In the genomic region with DNA sequence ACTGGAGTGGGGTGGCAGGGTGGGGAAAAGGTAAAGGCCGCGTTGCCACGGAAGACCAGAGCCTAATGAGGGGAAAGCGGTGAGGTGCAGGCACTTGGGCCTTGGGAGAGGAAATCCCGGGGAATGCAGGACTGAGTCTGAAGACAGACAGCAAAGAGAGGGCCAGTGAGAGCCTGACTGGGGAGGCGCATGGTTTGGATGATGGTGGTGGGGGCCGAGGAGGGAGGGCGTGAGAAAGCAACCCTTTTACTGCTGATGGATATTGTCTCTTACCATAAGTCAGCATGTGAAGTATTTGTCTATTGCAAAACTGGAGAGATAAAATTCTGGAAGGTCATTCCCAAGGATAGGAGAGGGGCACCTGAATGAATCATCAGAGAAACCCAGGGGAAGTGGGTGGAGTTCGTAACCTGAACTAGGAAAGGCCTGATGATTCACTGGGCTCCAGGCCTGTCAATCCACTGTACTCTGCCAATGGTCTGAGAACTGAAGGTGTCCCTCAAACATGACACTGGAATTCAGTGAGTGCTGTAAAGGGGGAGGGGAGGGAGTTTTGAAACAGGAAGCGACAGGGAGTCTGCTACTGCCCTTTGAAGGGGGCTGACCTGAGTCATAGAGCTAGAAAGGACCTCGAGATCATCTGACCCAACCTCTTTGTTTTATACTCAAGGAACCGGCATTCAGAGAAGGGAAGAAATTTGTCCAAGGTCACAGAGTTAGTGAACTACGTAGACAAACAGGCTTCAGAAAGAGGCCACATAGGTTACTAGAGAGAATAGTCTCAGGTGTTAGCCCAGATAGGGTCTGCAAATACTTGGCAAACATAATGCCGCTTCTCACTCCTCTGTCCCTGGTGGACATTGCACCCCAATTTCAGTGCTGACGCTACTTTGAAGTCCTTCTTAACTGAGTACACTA, we compare ENCODE assay signal across 12 cellular contexts. TPM values are rescaled to one million over a fixed set of nuclear protein-coding genes. Genes with fewer than 3 reads are reported as not detected.
DNase-seq lines count a peak whose midpoint lies in the region; ATAC-seq and TF ChIP-seq lines count a peak whose summit lies in the region.
"Had no signal": no experiment of that assay in that cellular context is flagged by ENCODE, and none has a peak within 500 bp of the region (broad histone marks: within the 10 kb centered on the region; RNA-seq: fewer than 3 reads in every experiment).

No MANE protein-coding gene starts in this region.

- no peak for TF ChIP-seq CTCF in MCF 10A (IDR thresholded peaks at IDR 0.05; ENCODE audit: unreplicated experiment)
- no peak for TF ChIP-seq CTCF in breast epithelium (IDR thresholded peaks at IDR 0.05)
- no peak for TF ChIP-seq CTCF in astrocyte of the spinal cord (IDR thresholded peaks at IDR 0.05; ENCODE audit: low read depth, low read length)
- TF ChIP-seq CTCF in kidney epithelial cell (IDR thresholded peaks at IDR 0.05; ENCODE audit: insufficient read depth, low read length, poor library complexity, severe bottlenecking), result no peak
- TF ChIP-seq CTCF in vagina (IDR thresholded peaks at IDR 0.05), result no peak

- intact Hi-C loops in MCF 10A (cut with micrococcal nuclease) (no loop called here), breast epithelium (cut with DNase I; ENCODE audit: low total_unique reads) (no loop called here), vagina (cut with DNase I) (no loop called here)

- H3K4me3 Mint-ChIP-seq in MCF 10A (ENCODE audit: unreplicated experiment) (no peak overlapping the region), T-cell (no peak overlapping the region)
- no peak overlapping the region for H3K4me3 Mint-ChIP-seq in activated naive CD4-positive, alpha-beta T cell treated with anti-CD3 and anti-CD28 coated beads, Interleukin-2, amount 10 ng/mL, durations not matched to agents 7 days and 5 days
- H3K4me3 Mint-ChIP-seq: central memory CD8-positive, alpha-beta T cell had no signal

- H3K27me3 Mint-ChIP-seq in MCF 10A (ENCODE audit: insufficient read depth, unreplicated experiment) (peaks cover 85% of the 10 kb centered on the region), T-cell (peaks cover 0 to 41% of the 10 kb centered on the region in 2 donors)
- peaks cover 4% of the 10 kb centered on the region for H3K27me3 Mint-ChIP-seq in activated naive CD4-positive, alpha-beta T cell treated with anti-CD3 and anti-CD28 coated beads, Interleukin-2, amount 10 ng/mL, durations not matched to agents 7 days and 5 days
- H3K27me3 Mint-ChIP-seq: central memory CD8-positive, alpha-beta T cell had no signal

- H3K36me3 ChIP-seq in breast epithelium, result no peaks in the 10 kb centered on the region
- no peaks in the 10 kb centered on the region for H3K36me3 ChIP-seq in kidney epithelial cell (ENCODE audit: control insufficient read depth, insufficient read depth, low read length)
- H3K36me3 ChIP-seq in vagina, result no peaks in the 10 kb centered on the region

- no peaks in the 10 kb centered on the region for H3K36me3 Mint-ChIP-seq in MCF 10A (ENCODE audit: insufficient read depth, unreplicated experiment)
- H3K36me3 Mint-ChIP-seq in activated naive CD4-positive, alpha-beta T cell treated with anti-CD3 and anti-CD28 coated beads, Interleukin-2, amount 10 ng/mL, durations not matched to agents 7 days and 5 days, result no peaks in the 10 kb centered on the region
- no peaks in the 10 kb centered on the region for H3K36me3 Mint-ChIP-seq in T-cell

- no TSS peak for BruUV-seq in MCF 10A (replicated peaks; lab: Mats Ljungman, UMichigan)

- DNase-seq in MCF 10A (ENCODE audit: unreplicated experiment), result peak; percentile 89
- no peak for DNase-seq in breast epithelium (ENCODE audit: low spot score in 2 of 2)
- peak; percentile 3 for DNase-seq in astrocyte of the spinal cord (ENCODE audit: low read depth, low spot score)
- peak; percentile 7 for DNase-seq in kidney epithelial cell (ENCODE audit: low read depth)
- DNase-seq in vagina (ENCODE audit: extremely low spot score in 2 of 2), result no peak
- no peak for DNase-seq in GOT3 (lab: John Stamatoyannopoulos, UW)
- no peak for DNase-seq in activated naive CD4-positive, alpha-beta T cell treated with anti-CD3 and anti-CD28 coated beads, Interleukin-2, amount 10 ng/mL, durations not matched to agents 7 days and 5 days
- no peak for DNase-seq in T-cell
- DNase-seq: glutamatergic neuron, IMR-90 had no signal

- in situ Hi-C loops in astrocyte of the spinal cord (cut with HindIII; ENCODE audit: low sequenced_read_pairs), result no loop called here

- H3K9me3 ChIP-seq in breast epithelium (no peaks in the 10 kb centered on the region), vagina (no peaks in the 10 kb centered on the region)

- H3K4me3 ChIP-seq in breast epithelium, result no peak overlapping the region
- no peak overlapping the region for H3K4me3 ChIP-seq in astrocyte of the spinal cord (ENCODE audit: low read depth, low read length)
- H3K4me3 ChIP-seq in kidney epithelial cell (ENCODE audit: low read depth, low read length), result no peak overlapping the region
- no peak overlapping the region for H3K4me3 ChIP-seq in vagina

- TF ChIP-seq POLR2A in breast epithelium (IDR thresholded peaks at IDR 0.05), result no peak
- no peak for TF ChIP-seq POLR2A in vagina (IDR thresholded peaks at IDR 0.05)

- H3K4me1 ChIP-seq in breast epithelium, result no peaks in the 10 kb centered on the region
- peaks cover 4% of the 10 kb centered on the region for H3K4me1 ChIP-seq in vagina

- POLR2A ChIA-PET in MCF 10A (lab: Yijun Ruan, JAX) (interaction anchor here (0.6 kb wide), 1 partner anchor 91 kb away, joined by 5 read pairs; no protein-coding TSS in a partner anchor), T-cell (lab: Charles Lee) (no interaction called here)

- no peaks in the 10 kb centered on the region for H3K9me3 Mint-ChIP-seq in MCF 10A (ENCODE audit: unreplicated experiment)
- no peaks in the 10 kb centered on the region for H3K9me3 Mint-ChIP-seq in activated naive CD4-positive, alpha-beta T cell treated with anti-CD3 and anti-CD28 coated beads, Interleukin-2, amount 10 ng/mL, durations not matched to agents 7 days and 5 days
- no peaks in the 10 kb centered on the region for H3K9me3 Mint-ChIP-seq in T-cell
- H3K9me3 Mint-ChIP-seq: central memory CD8-positive, alpha-beta T cell had no signal

- H3K27me3 ChIP-seq in breast epithelium (peaks cover 0 to 54% of the 10 kb centered on the region in 2 donors), kidney epithelial cell (ENCODE audit: control insufficient read depth, insufficient read depth, low read length) (no peaks in the 10 kb centered on the region), vagina (no peaks in the 10 kb centered on the region)

- H3K27ac Mint-ChIP-seq in MCF 10A (ENCODE audit: low read depth, unreplicated experiment) (no peak overlapping the region), T-cell (no peak overlapping the region)
- no peak overlapping the region for H3K27ac Mint-ChIP-seq in activated naive CD4-positive, alpha-beta T cell treated with anti-CD3 and anti-CD28 coated beads, Interleukin-2, amount 10 ng/mL, durations not matched to agents 7 days and 5 days

- H3K27ac ChIP-seq in breast epithelium (peak overlapping the region in 1 of 2 donors; percentile 28), vagina (peak overlapping the region; percentile 53)

- H3K4me1 Mint-ChIP-seq in MCF 10A (ENCODE audit: insufficient read depth, unreplicated experiment) (peaks cover 5% of the 10 kb centered on the region), T-cell (no peaks in the 10 kb centered on the region)
- no peaks in the 10 kb centered on the region for H3K4me1 Mint-ChIP-seq in activated naive CD4-positive, alpha-beta T cell treated with anti-CD3 and anti-CD28 coated beads, Interleukin-2, amount 10 ng/mL, durations not matched to agents 7 days and 5 days
- H3K4me1 Mint-ChIP-seq: central memory CD8-positive, alpha-beta T cell had no signal

- no peak for ATAC-seq in T-cell (replicated peaks in 1 of 4)
- ATAC-seq: Panc1 had no signal

- CTCF ChIA-PET in MCF 10A (lab: Yijun Ruan, JAX) (interaction anchor here (1.0 kb wide), 1 partner anchor 62 kb away, joined by 4 read pairs; no protein-coding TSS in a partner anchor), T-cell (lab: Charles Lee) (no interaction called here)
- CTCF ChIA-PET in activated naive CD4-positive, alpha-beta T cell treated with anti-CD3 and anti-CD28 coated beads, Interleukin-2, amount 10 ng/mL, durations not matched to agents 7 days and 5 days (lab: Charles Lee), result no interaction called here

RNA-seq across cellular contexts. Expression of a gene that starts 52.2 kb away (rescaled TPM):
- total RNA-seq in MCF 10A (2022), result 4.7 and 5.8 TPM in 2 replicates
- under 1 TPM in 2 of 3 donors, not detected in 1; 0.33 to 0.59 TPM for total RNA-seq in breast epithelium
- total RNA-seq in kidney epithelial cell, result 3.6 and 4.6 TPM in 2 replicates
- total RNA-seq in vagina, result 0.49 TPM
- under 1 TPM; 0.13 to 0.23 (median 0.16) TPM for total RNA-seq in T-cell
- total RNA-seq: IMR-90 had no signal

RNA-seq across cellular contexts. Expression of a gene that starts 59.6 kb away (rescaled TPM):
- total RNA-seq in MCF 10A (2022), result 1.1 and 1.3 TPM in 2 replicates
- 1 to 10 TPM; 3.6 to 6.7 (median 5.0) TPM for total RNA-seq in breast epithelium
- total RNA-seq in kidney epithelial cell, result 2.5 and 4.1 TPM in 2 replicates
- 6.1 TPM for total RNA-seq in vagina
- 10 to 100 TPM in 1 of 5 donors, 1 to 10 TPM in 4; 5.0 to 12.1 (median 8.2) TPM for total RNA-seq in T-cell

Comparison
In these comparisons a context has a peak if more than half of its experiments do, and no peak if none do; other contexts are left out.
1. DNase-seq: peak in MCF 10A (single experiment), astrocyte of the spinal cord (single experiment) and kidney epithelial cell (single experiment); none in breast epithelium (0 of 2), vagina (0 of 2), GOT3 (single experiment), activated naive CD4-positive, alpha-beta T cell treated with anti-CD3 and anti-CD28 coated beads, Interleukin-2, amount 10 ng/mL, durations not matched to agents 7 days and 5 days (single experiment) and T-cell (0 of 34).